23 cellular contexts compared by ENCODE assay signal in the genomic region with DNA sequence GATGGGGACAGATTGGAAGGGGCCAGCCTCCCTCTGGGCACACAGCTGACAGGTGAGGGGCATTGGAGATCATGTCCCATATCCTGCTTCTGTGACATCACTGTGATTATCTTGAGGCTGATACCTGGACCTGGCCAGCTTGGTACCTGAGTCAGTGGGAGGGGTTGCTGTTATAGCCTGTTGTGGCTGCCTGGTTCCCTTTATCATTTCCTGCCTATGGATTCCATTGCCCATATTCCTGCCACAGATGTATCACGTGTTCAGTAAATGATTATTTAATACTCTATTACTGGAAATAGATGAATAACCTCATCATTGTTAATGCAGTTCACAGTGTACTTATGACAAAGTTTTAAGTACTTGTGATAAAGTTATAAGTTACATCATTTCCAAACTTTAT. TPM values are rescaled to one million over a fixed set of nuclear protein-coding genes. Genes with fewer than 3 reads are reported as not detected.
DNase-seq lines count a peak whose midpoint lies in the region; ATAC-seq and TF ChIP-seq lines count a peak whose summit lies in the region.
"Had no signal": no experiment of that assay in that cellular context is flagged by ENCODE, and none has a peak within 500 bp of the region (broad histone marks: within the 10 kb centered on the region; RNA-seq: fewer than 3 reads in every experiment).

No MANE protein-coding gene starts in this region.

- ATAC-seq in RWPE2 (ENCODE audit: low read depth), result peak; percentile 94
- ATAC-seq in mucosa of descending colon, result peak; percentile 30
- no peak for ATAC-seq in GM21526 (IDR thresholded peaks at IDR 0.05; ENCODE audit: low FRiP score, unreplicated experiment)

- peak overlapping the region; percentile 8 for H3K27ac Mint-ChIP-seq in activated naive CD4-positive, alpha-beta T cell treated with anti-CD3 and anti-CD28 coated beads for 36 hours
- H3K27ac Mint-ChIP-seq in activated naive CD4-positive, alpha-beta T cell treated with anti-CD3 and anti-CD28 coated beads, Interleukin-2, amount 10 ng/mL, durations not matched to agents 7 days and 5 days, result no peak overlapping the region
- H3K27ac Mint-ChIP-seq: CD4-positive, CD25-positive, alpha-beta regulatory T cell; HFFc6 had no signal

- CTCF ChIA-PET in activated naive CD4-positive, alpha-beta T cell treated with anti-CD3 and anti-CD28 coated beads for 36 hours (lab: Charles Lee), result interaction anchor here (1.0 to 1.2 kb wide), 2 partner anchors 10 to 263 kb away, joined by 3 to 4 read pairs; no protein-coding TSS in a partner anchor
- CTCF ChIA-PET in activated naive CD4-positive, alpha-beta T cell treated with anti-CD3 and anti-CD28 coated beads, Interleukin-2, amount 10 ng/mL, durations not matched to agents 7 days and 5 days (lab: Charles Lee), result no interaction called here

- no peak overlapping the region for H3K4me3 Mint-ChIP-seq in activated naive CD4-positive, alpha-beta T cell treated with anti-CD3 and anti-CD28 coated beads for 36 hours
- H3K4me3 Mint-ChIP-seq in activated naive CD4-positive, alpha-beta T cell treated with anti-CD3 and anti-CD28 coated beads, Interleukin-2, amount 10 ng/mL, durations not matched to agents 7 days and 5 days, result no peak overlapping the region
- H3K4me3 Mint-ChIP-seq: CD4-positive, CD25-positive, alpha-beta regulatory T cell; HFFc6 had no signal

- H3K4me1 ChIP-seq in RWPE2 (ENCODE audit: insufficient read depth, poor library complexity, severe bottlenecking) (peaks cover 14% of the 10 kb centered on the region), mucosa of descending colon (ENCODE audit: low read depth) (no peaks in the 10 kb centered on the region)
- H3K4me1 ChIP-seq: BE2C had no signal

- peaks cover 6% of the 10 kb centered on the region for H3K4me1 Mint-ChIP-seq in activated naive CD4-positive, alpha-beta T cell treated with anti-CD3 and anti-CD28 coated beads for 36 hours (ENCODE audit: low read depth)
- peaks cover 9% of the 10 kb centered on the region for H3K4me1 Mint-ChIP-seq in activated naive CD4-positive, alpha-beta T cell treated with anti-CD3 and anti-CD28 coated beads, Interleukin-2, amount 10 ng/mL, durations not matched to agents 7 days and 5 days

- intact Hi-C loops in activated naive CD4-positive, alpha-beta T cell treated with anti-CD3 and anti-CD28 coated beads for 36 hours (cut with micrococcal nuclease), result no loop called here
- intact Hi-C loops in mucosa of descending colon (cut with DNase I, micrococcal nuclease), result no loop called here

- no peaks in the 10 kb centered on the region for H3K27me3 Mint-ChIP-seq in activated naive CD4-positive, alpha-beta T cell treated with anti-CD3 and anti-CD28 coated beads for 36 hours (ENCODE audit: low read depth)
- no peaks in the 10 kb centered on the region for H3K27me3 Mint-ChIP-seq in activated naive CD4-positive, alpha-beta T cell treated with anti-CD3 and anti-CD28 coated beads, Interleukin-2, amount 10 ng/mL, durations not matched to agents 7 days and 5 days

- peak overlapping the region; percentile 59 for H3K27ac ChIP-seq in RWPE2 (ENCODE audit: poor library complexity, severe bottlenecking)
- H3K27ac ChIP-seq in epithelial cell of prostate, result peak overlapping the region; percentile 77
- H3K27ac ChIP-seq: 22Rv1 had no signal

- H3K9me3 Mint-ChIP-seq in activated naive CD4-positive, alpha-beta T cell treated with anti-CD3 and anti-CD28 coated beads for 36 hours, result no peaks in the 10 kb centered on the region
- H3K9me3 Mint-ChIP-seq in activated naive CD4-positive, alpha-beta T cell treated with anti-CD3 and anti-CD28 coated beads, Interleukin-2, amount 10 ng/mL, durations not matched to agents 7 days and 5 days, result no peaks in the 10 kb centered on the region
- H3K9me3 Mint-ChIP-seq: CD4-positive, CD25-positive, alpha-beta regulatory T cell; HFFc6 had no signal

- H3K36me3 ChIP-seq in RWPE2 (ENCODE audit: low read depth) (no peaks in the 10 kb centered on the region), mucosa of descending colon (ENCODE audit: low read depth) (no peaks in the 10 kb centered on the region)
- H3K36me3 ChIP-seq: BE2C had no signal

- no peak for TF ChIP-seq CTCF in RWPE2 (IDR thresholded peaks at IDR 0.05; ENCODE audit: poor library complexity, severe bottlenecking)
- no peak for TF ChIP-seq CTCF in mucosa of descending colon (IDR thresholded peaks at IDR 0.05)

- no peak for DNase-seq in activated naive CD4-positive, alpha-beta T cell treated with anti-CD3 and anti-CD28 coated beads for 36 hours
- no peak for DNase-seq in activated naive CD4-positive, alpha-beta T cell treated with anti-CD3 and anti-CD28 coated beads, Interleukin-2, amount 10 ng/mL, durations not matched to agents 7 days and 5 days
- DNase-seq in RWPE2 (ENCODE audit: low spot score) (no peak), epithelial cell of prostate (ENCODE audit: low read depth, low spot score) (peak; percentile 75), mucosa of descending colon (no peak), NCI-H2107 (lab: John Stamatoyannopoulos, UW) (no peak)
- DNase-seq in activated T-cell treated with anti-CD3 and anti-CD28 coated beads, Interleukin-2, amount 50 U/mL, for 1 hour, result no peak
- DNase-seq: BE2C; CD4-positive, CD25-positive, alpha-beta regulatory T cell; COR-L47; GDM1; HFFc6; NCI-H1105; NCI-H2081 treated with DMSO at 0.1 percent for 48 hours; NCI-H510A treated with DMSO at 0.1 percent for 48 hours; NCI-H774; SIG-M5 had no signal

- H3K9me3 ChIP-seq in RWPE2 (ENCODE audit: severe bottlenecking), result no peaks in the 10 kb centered on the region
- no peaks in the 10 kb centered on the region for H3K9me3 ChIP-seq in mucosa of descending colon
- H3K9me3 ChIP-seq: BE2C had no signal

- no peak overlapping the region for H3K4me3 ChIP-seq in RWPE2 (ENCODE audit: severe bottlenecking)
- no peak overlapping the region for H3K4me3 ChIP-seq in mucosa of descending colon

- no peaks in the 10 kb centered on the region for H3K36me3 Mint-ChIP-seq in activated naive CD4-positive, alpha-beta T cell treated with anti-CD3 and anti-CD28 coated beads for 36 hours (ENCODE audit: low read depth)
- no peaks in the 10 kb centered on the region for H3K36me3 Mint-ChIP-seq in activated naive CD4-positive, alpha-beta T cell treated with anti-CD3 and anti-CD28 coated beads, Interleukin-2, amount 10 ng/mL, durations not matched to agents 7 days and 5 days
- H3K36me3 Mint-ChIP-seq: CD4-positive, CD25-positive, alpha-beta regulatory T cell had no signal

- H3K27me3 ChIP-seq in RWPE2 (ENCODE audit: insufficient read depth, poor library complexity, severe bottlenecking), result no peaks in the 10 kb centered on the region
- H3K27me3 ChIP-seq: BE2C had no signal

RNA-seq across cellular contexts. Expression of a gene that starts 7.8 kb away (rescaled TPM):
- total RNA-seq in activated naive CD4-positive, alpha-beta T cell treated with anti-CD3 and anti-CD28 coated beads for 36 hours, result not detected
- total RNA-seq in mucosa of descending colon, result not detected
- total RNA-seq: CD4-positive, CD25-positive, alpha-beta regulatory T cell; HFFc6; HT1080; LHCN-M2; OCI-LY7; RPMI7951 had no signal

RNA-seq across cellular contexts. Expression of a gene that starts 16.4 kb away (rescaled TPM):
- not detected for total RNA-seq in activated naive CD4-positive, alpha-beta T cell treated with anti-CD3 and anti-CD28 coated beads for 36 hours
- total RNA-seq in mucosa of descending colon, result 10 to 100 TPM in 1 of 3 donors, 1 to 10 TPM in 2; 3.9 to 12.6 (median 9.1) TPM
- total RNA-seq: CD4-positive, CD25-positive, alpha-beta regulatory T cell; HT1080; LHCN-M2; OCI-LY7; RPMI7951 had no signal

Comparison
In these comparisons a context has a peak if more than half of its experiments do, and no peak if none do; other contexts are left out.
1. RNA of a gene that starts 16.4 kb away (total RNA-seq): 3.9 to 12.6 TPM in mucosa of descending colon; not detected in activated naive CD4-positive, alpha-beta T cell treated with anti-CD3 and anti-CD28 coated beads for 36 hours; every median in the first group is over 4 times any median in the second.